1 cellular context compared by ENCODE assay signal in the genomic region with DNA sequence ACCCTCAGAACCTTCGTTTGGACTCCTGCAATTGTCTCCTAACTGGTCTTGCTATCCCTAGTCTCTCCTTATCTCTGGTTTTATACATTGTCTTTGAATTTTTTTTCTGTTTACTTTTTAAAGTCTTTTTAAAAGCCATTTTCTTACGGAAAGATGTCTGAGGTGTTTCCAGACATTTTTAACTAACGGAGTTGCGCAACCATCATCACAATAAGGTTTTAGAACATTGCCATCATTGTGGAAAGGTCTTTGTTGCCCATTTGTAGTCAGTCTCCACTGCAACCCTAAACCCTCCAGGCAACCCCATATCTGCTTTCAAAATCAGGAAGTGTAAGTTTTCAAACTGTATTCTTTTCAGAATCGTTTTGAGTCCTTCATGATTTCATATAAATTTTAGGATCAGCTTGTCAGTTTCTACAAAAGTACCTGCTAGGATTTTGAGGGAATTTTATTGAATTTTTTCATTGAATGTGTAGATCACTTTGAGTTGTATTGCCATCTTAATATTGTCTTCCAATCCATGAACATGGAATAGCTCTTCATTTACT.
A peak's percentile ranks its signal among the peaks of the same experiment; 100 is the strongest.
TF ChIP-seq lines count a peak whose summit lies in the region.

No MANE protein-coding gene starts in this region.

TF ChIP-seq in HCT116, 20 proteins besides CTCF, POLR2A, EP300 and RAD21:
- TF ChIP-seq ZFX (IDR thresholded peaks at IDR 0.05) (no peak), CEBPB (IDR thresholded peaks at IDR 0.05; ENCODE audit: low read depth) (0 out of 2 replicates have a peak, but pooled peaks have one; percentile 14), EGR1 (IDR thresholded peaks at IDR 0.05; ENCODE audit: low read depth) (no peak), CBX3 (IDR thresholded peaks at IDR 0.05; ENCODE audit: low read depth) (no peak)
